In genomic region chr12:95336387-95337067, GRCh38 we compare ENCODE assay signal across 1 cellular context.
TF ChIP-seq lines count a peak whose summit lies in the region.

No MANE protein-coding gene starts in this region.

TF ChIP-seq in HepG2, 621 proteins besides CTCF, POLR2A, EP300 and RAD21 (continued from another document and continues in another):
- TF ChIP-seq, protein P1, sequence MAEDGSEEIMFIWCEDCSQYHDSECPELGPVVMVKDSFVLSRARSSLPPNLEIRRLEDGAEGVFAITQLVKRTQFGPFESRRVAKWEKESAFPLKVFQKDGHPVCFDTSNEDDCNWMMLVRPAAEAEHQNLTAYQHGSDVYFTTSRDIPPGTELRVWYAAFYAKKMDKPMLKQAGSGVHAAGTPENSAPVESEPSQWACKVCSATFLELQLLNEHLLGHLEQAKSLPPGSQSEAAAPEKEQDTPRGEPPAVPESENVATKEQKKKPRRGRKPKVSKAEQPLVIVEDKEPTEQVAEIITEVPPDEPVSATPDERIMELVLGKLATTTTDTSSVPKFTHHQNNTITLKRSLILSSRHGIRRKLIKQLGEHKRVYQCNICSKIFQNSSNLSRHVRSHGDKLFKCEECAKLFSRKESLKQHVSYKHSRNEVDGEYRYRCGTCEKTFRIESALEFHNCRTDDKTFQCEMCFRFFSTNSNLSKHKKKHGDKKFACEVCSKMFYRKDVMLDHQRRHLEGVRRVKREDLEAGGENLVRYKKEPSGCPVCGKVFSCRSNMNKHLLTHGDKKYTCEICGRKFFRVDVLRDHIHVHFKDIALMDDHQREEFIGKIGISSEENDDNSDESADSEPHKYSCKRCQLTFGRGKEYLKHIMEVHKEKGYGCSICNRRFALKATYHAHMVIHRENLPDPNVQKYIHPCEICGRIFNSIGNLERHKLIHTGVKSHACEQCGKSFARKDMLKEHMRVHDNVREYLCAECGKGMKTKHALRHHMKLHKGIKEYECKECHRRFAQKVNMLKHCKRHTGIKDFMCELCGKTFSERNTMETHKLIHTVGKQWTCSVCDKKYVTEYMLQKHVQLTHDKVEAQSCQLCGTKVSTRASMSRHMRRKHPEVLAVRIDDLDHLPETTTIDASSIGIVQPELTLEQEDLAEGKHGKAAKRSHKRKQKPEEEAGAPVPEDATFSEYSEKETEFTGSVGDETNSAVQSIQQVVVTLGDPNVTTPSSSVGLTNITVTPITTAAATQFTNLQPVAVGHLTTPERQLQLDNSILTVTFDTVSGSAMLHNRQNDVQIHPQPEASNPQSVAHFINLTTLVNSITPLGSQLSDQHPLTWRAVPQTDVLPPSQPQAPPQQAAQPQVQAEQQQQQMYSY (CRISPR knock-in tag; IDR thresholded peaks at IDR 0.05) = no peak
- TF ChIP-seq CREM (IDR thresholded peaks at IDR 0.05) = no peak
- no peak for TF ChIP-seq CREM (CRISPR knock-in tag; IDR thresholded peaks at IDR 0.05)
- peak; percentile 49; the same call in 1 of the 2 replicates for TF ChIP-seq SIN3B (IDR thresholded peaks at IDR 0.05; ENCODE audit: low read length)
- TF ChIP-seq ZSCAN9 (CRISPR knock-in tag; IDR thresholded peaks at IDR 0.05; ENCODE audit: borderline replicate concordance) = no peak
- TF ChIP-seq, protein P2, sequence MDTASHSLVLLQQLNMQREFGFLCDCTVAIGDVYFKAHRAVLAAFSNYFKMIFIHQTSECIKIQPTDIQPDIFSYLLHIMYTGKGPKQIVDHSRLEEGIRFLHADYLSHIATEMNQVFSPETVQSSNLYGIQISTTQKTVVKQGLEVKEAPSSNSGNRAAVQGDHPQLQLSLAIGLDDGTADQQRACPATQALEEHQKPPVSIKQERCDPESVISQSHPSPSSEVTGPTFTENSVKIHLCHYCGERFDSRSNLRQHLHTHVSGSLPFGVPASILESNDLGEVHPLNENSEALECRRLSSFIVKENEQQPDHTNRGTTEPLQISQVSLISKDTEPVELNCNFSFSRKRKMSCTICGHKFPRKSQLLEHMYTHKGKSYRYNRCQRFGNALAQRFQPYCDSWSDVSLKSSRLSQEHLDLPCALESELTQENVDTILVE (CRISPR knock-in tag; IDR thresholded peaks at IDR 0.05) = no peak
- no peak for TF ChIP-seq ZNF567 (CRISPR knock-in tag; IDR thresholded peaks at IDR 0.05; ENCODE audit: borderline replicate concordance)
- TF ChIP-seq CBX2 (IDR thresholded peaks at IDR 0.05; ENCODE audit: low read depth, low read length) = no peak
- TF ChIP-seq CBX2 (CRISPR knock-in tag; IDR thresholded peaks at IDR 0.05; ENCODE audit: low read depth) = no peak
- TF ChIP-seq SMYD3 (CRISPR knock-in tag; IDR thresholded peaks at IDR 0.05) = no peak
- 0 out of 2 replicates have a peak, but pooled peaks have one; percentile 31 for TF ChIP-seq TBP (CRISPR knock-in tag; IDR thresholded peaks at IDR 0.05)
- TF ChIP-seq, protein P3, sequence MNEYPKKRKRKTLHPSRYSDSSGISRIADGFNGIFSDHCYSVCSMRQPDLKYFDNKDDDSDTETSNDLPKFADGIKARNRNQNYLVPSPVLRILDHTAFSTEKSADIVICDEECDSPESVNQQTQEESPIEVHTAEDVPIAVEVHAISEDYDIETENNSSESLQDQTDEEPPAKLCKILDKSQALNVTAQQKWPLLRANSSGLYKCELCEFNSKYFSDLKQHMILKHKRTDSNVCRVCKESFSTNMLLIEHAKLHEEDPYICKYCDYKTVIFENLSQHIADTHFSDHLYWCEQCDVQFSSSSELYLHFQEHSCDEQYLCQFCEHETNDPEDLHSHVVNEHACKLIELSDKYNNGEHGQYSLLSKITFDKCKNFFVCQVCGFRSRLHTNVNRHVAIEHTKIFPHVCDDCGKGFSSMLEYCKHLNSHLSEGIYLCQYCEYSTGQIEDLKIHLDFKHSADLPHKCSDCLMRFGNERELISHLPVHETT (CRISPR knock-in tag; conservative IDR thresholded peaks at IDR 0.05) = no peak
- TF ChIP-seq ZBTB21 (CRISPR knock-in tag; IDR thresholded peaks at IDR 0.05) = no peak
- TF ChIP-seq SALL2 (CRISPR knock-in tag; IDR thresholded peaks at IDR 0.05) = peak; percentile 34; the same call in 1 of the 2 replicates
- TF ChIP-seq KAT8 (CRISPR knock-in tag; IDR thresholded peaks at IDR 0.05) = peak; percentile 51; the same call in 1 of the 2 replicates
- no peak for TF ChIP-seq ZNF646 (CRISPR knock-in tag; IDR thresholded peaks at IDR 0.05)
- TF ChIP-seq ERF (CRISPR knock-in tag; IDR thresholded peaks at IDR 0.05) = no peak
- no peak; the same call in 1 of the 2 replicates for TF ChIP-seq HMG20A (CRISPR knock-in tag; IDR thresholded peaks at IDR 0.05; ENCODE audit: borderline replicate concordance)
- TF ChIP-seq, protein P4, sequence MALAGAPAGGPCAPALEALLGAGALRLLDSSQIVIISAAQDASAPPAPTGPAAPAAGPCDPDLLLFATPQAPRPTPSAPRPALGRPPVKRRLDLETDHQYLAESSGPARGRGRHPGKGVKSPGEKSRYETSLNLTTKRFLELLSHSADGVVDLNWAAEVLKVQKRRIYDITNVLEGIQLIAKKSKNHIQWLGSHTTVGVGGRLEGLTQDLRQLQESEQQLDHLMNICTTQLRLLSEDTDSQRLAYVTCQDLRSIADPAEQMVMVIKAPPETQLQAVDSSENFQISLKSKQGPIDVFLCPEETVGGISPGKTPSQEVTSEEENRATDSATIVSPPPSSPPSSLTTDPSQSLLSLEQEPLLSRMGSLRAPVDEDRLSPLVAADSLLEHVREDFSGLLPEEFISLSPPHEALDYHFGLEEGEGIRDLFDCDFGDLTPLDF (CRISPR knock-in tag; IDR thresholded peaks at IDR 0.05) = no peak
- TF ChIP-seq ZNF234 (CRISPR knock-in tag; conservative IDR thresholded peaks at IDR 0.05) = no peak
- TF ChIP-seq ZNF576 (CRISPR knock-in tag; IDR thresholded peaks at IDR 0.05) = no peak
- no peak for TF ChIP-seq GLMP (CRISPR knock-in tag; IDR thresholded peaks at IDR 0.05; ENCODE audit: borderline replicate concordance)
- TF ChIP-seq MXD4 (CRISPR knock-in tag; IDR thresholded peaks at IDR 0.05) = no peak
- no peak for TF ChIP-seq ZSCAN22 (CRISPR knock-in tag; IDR thresholded peaks at IDR 0.05)
- TF ChIP-seq ZFAT (CRISPR knock-in tag; conservative IDR thresholded peaks at IDR 0.05) = no peak
- TF ChIP-seq FOXC1 (CRISPR knock-in tag; IDR thresholded peaks at IDR 0.05; ENCODE audit: borderline replicate concordance) = no peak
- no peak for TF ChIP-seq TFE3 (CRISPR knock-in tag; IDR thresholded peaks at IDR 0.05)
- TF ChIP-seq ZNF83 (CRISPR knock-in tag; IDR thresholded peaks at IDR 0.05; ENCODE audit: borderline replicate concordance) = no peak
- TF ChIP-seq, protein P5, sequence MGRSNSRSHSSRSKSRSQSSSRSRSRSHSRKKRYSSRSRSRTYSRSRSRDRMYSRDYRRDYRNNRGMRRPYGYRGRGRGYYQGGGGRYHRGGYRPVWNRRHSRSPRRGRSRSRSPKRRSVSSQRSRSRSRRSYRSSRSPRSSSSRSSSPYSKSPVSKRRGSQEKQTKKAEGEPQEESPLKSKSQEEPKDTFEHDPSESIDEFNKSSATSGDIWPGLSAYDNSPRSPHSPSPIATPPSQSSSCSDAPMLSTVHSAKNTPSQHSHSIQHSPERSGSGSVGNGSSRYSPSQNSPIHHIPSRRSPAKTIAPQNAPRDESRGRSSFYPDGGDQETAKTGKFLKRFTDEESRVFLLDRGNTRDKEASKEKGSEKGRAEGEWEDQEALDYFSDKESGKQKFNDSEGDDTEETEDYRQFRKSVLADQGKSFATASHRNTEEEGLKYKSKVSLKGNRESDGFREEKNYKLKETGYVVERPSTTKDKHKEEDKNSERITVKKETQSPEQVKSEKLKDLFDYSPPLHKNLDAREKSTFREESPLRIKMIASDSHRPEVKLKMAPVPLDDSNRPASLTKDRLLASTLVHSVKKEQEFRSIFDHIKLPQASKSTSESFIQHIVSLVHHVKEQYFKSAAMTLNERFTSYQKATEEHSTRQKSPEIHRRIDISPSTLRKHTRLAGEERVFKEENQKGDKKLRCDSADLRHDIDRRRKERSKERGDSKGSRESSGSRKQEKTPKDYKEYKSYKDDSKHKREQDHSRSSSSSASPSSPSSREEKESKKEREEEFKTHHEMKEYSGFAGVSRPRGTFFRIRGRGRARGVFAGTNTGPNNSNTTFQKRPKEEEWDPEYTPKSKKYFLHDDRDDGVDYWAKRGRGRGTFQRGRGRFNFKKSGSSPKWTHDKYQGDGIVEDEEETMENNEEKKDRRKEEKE (IDR thresholded peaks at IDR 0.05) = no peak
- TF ChIP-seq, protein P6, sequence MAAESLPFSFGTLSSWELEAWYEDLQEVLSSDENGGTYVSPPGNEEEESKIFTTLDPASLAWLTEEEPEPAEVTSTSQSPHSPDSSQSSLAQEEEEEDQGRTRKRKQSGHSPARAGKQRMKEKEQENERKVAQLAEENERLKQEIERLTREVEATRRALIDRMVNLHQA (CRISPR knock-in tag; IDR thresholded peaks at IDR 0.05) = no peak
- no peak for TF ChIP-seq ZSCAN31 (CRISPR knock-in tag; IDR thresholded peaks at IDR 0.05; ENCODE audit: low read depth)
- TF ChIP-seq AGO2 (optimal IDR thresholded peaks at IDR 0.05; ENCODE audit: low read depth, low read length) = no peak
- no peak for TF ChIP-seq ZMYM4 (CRISPR knock-in tag; IDR thresholded peaks at IDR 0.05)
